In genomic region chr5:158466196-158466595, GRCh38 we compare ENCODE assay signal across 18 cellular contexts.
DNase-seq lines count a peak whose midpoint lies in the region; ATAC-seq and TF ChIP-seq lines count a peak whose summit lies in the region.
"Had no signal": no experiment of that assay in that cellular context is flagged by ENCODE, and none has a peak within 500 bp of the region (broad histone marks: within the 10 kb centered on the region; RNA-seq: fewer than 3 reads in every experiment).

No MANE protein-coding gene starts in this region.

- peaks cover 41% of the 10 kb centered on the region for H3K9me3 ChIP-seq in BLaER1
- H3K9me3 ChIP-seq in Loucy (ENCODE audit: insufficient read depth, low read depth, low read length): no peaks in the 10 kb centered on the region
- no peaks in the 10 kb centered on the region for H3K9me3 ChIP-seq in naive thymus-derived CD4-positive, alpha-beta T cell (ENCODE audit: control insufficient read depth in 2 of 3, low read length in 3 of 3)
- H3K9me3 ChIP-seq: BE2C, SJSA1 had no signal

- peak overlapping the region; percentile 49 for H3K27ac ChIP-seq in BLaER1
- no peak overlapping the region for H3K27ac ChIP-seq in naive thymus-derived CD4-positive, alpha-beta T cell (ENCODE audit: low read depth, low read length)
- H3K27ac ChIP-seq: SJSA1 had no signal

- intact Hi-C loops in naive thymus-derived CD4-positive, alpha-beta T cell (cut with micrococcal nuclease): no loop called here

- ATAC-seq in naive thymus-derived CD4-positive, alpha-beta T cell: peak; percentile 54
- no peak for ATAC-seq in GM19467 (IDR thresholded peaks at IDR 0.05; ENCODE audit: unreplicated experiment)

- no peaks in the 10 kb centered on the region for H3K36me3 ChIP-seq in BLaER1
- no peaks in the 10 kb centered on the region for H3K36me3 ChIP-seq in Loucy (ENCODE audit: insufficient read depth, low read length)
- H3K36me3 ChIP-seq in naive thymus-derived CD4-positive, alpha-beta T cell (ENCODE audit: control insufficient read depth in 2 of 3, insufficient read depth in 3 of 3, low read length in 3 of 3): no peaks in the 10 kb centered on the region
- H3K36me3 ChIP-seq: BE2C, SJSA1 had no signal

- H2AFZ ChIP-seq in Loucy (ENCODE audit: low read length): peak overlapping the region; percentile 46; the same call in 1 of the 2 replicates

- no peak for TF ChIP-seq CTCF in Loucy (conservative IDR thresholded peaks at IDR 0.05; ENCODE audit: low read length)

- H3K27me3 ChIP-seq in BLaER1 (no peaks in the 10 kb centered on the region), Loucy (ENCODE audit: insufficient read depth, low read length, poor library complexity, severe bottlenecking) (no peaks in the 10 kb centered on the region)
- no peaks in the 10 kb centered on the region for H3K27me3 ChIP-seq in naive thymus-derived CD4-positive, alpha-beta T cell (ENCODE audit: control insufficient read depth in 2 of 2, insufficient read depth in 2 of 2, low read length in 2 of 2)
- H3K27me3 ChIP-seq: BE2C, SJSA1 had no signal

- peak; percentile 60 for DNase-seq in SKM-1 (lab: John Stamatoyannopoulos, UW; ENCODE audit: unreplicated experiment)
- DNase-seq in naive thymus-derived CD4-positive, alpha-beta T cell: no peak
- DNase-seq in stimulated activated CD8-positive, alpha-beta memory T cell treated with anti-CD3 and anti-CD28 coated beads, Interleukin-4, amount 100 ng/mL, for 48 hours: no peak
- no peak for DNase-seq in NCI-H226
- DNase-seq: GF-D8, GOT3, Kasumi-1, NCI-H1048, NCI-H2081 treated with DMSO at 0.1 percent for 48 hours, NCI-H524, OCI-M1, RPMI8226 had no signal

- H4K20me1 ChIP-seq in BLaER1 (no peaks in the 10 kb centered on the region), Loucy (ENCODE audit: insufficient read depth, low read length, poor library complexity, severe bottlenecking) (no peaks in the 10 kb centered on the region)

- no peaks in the 10 kb centered on the region for H3K36me3 Mint-ChIP-seq in naive thymus-derived CD4-positive, alpha-beta T cell

- CTCF ChIA-PET in naive thymus-derived CD4-positive, alpha-beta T cell (lab: Charles Lee): no interaction called here

- H3K79me2 ChIP-seq in Loucy (ENCODE audit: insufficient read depth, low read length): no peaks in the 10 kb centered on the region

- H3K4me3 Mint-ChIP-seq in naive thymus-derived CD4-positive, alpha-beta T cell: no peak overlapping the region
- H3K4me3 Mint-ChIP-seq: IgD-negative memory B cell had no signal

- H3K4me3 ChIP-seq in BLaER1 (no peak overlapping the region), Loucy (ENCODE audit: low read length, poor library complexity, severe bottlenecking) (no peak overlapping the region)
- H3K4me3 ChIP-seq in naive thymus-derived CD4-positive, alpha-beta T cell (ENCODE audit: low read length): no peak overlapping the region
- H3K4me3 ChIP-seq: SJSA1 had no signal

- no peaks in the 10 kb centered on the region for H3F3A ChIP-seq in Loucy (ENCODE audit: low read depth)

- POLR2A ChIA-PET in naive thymus-derived CD4-positive, alpha-beta T cell (lab: Charles Lee): no interaction called here

- H3K9ac ChIP-seq in BLaER1: no peak overlapping the region
- H3K9ac ChIP-seq in Loucy (ENCODE audit: low read depth, low read length, poor library complexity, severe bottlenecking): no peak overlapping the region

- H3K27me3 Mint-ChIP-seq in naive thymus-derived CD4-positive, alpha-beta T cell: no peaks in the 10 kb centered on the region
- H3K27me3 Mint-ChIP-seq: IgD-negative memory B cell had no signal

- peak overlapping the region; percentile 27 for H3K4me2 ChIP-seq in BLaER1
- no peak overlapping the region for H3K4me2 ChIP-seq in Loucy (ENCODE audit: low read depth, low read length, poor library complexity, severe bottlenecking)

- peak overlapping the region in 1 of 9 donors; percentile 2 for H3K27ac Mint-ChIP-seq in naive thymus-derived CD4-positive, alpha-beta T cell
- H3K27ac Mint-ChIP-seq: IgD-negative memory B cell had no signal

- peaks cover 0 to 10% (median 3%) of the 10 kb centered on the region in 7 donors for H3K4me1 Mint-ChIP-seq in naive thymus-derived CD4-positive, alpha-beta T cell

- H3K4me1 ChIP-seq in BLaER1 (peaks cover 65% of the 10 kb centered on the region), Loucy (ENCODE audit: insufficient read depth, low read length, poor library complexity, severe bottlenecking) (peaks cover 20% of the 10 kb centered on the region)
- H3K4me1 ChIP-seq in naive thymus-derived CD4-positive, alpha-beta T cell (ENCODE audit: control insufficient read depth in 2 of 2, insufficient read depth in 2 of 2, low read length in 2 of 2): no peaks in the 10 kb centered on the region
- H3K4me1 ChIP-seq: SJSA1 had no signal

- peaks cover 0 to 3% (median 0%) of the 10 kb centered on the region in 11 donors for H3K9me3 Mint-ChIP-seq in naive thymus-derived CD4-positive, alpha-beta T cell

- no peaks in the 10 kb centered on the region for H3K9me2 ChIP-seq in Loucy (replicated peaks; ENCODE audit: low read depth, low read length)
